ENCODE assay signal across 14 cellular contexts in the genomic region with DNA sequence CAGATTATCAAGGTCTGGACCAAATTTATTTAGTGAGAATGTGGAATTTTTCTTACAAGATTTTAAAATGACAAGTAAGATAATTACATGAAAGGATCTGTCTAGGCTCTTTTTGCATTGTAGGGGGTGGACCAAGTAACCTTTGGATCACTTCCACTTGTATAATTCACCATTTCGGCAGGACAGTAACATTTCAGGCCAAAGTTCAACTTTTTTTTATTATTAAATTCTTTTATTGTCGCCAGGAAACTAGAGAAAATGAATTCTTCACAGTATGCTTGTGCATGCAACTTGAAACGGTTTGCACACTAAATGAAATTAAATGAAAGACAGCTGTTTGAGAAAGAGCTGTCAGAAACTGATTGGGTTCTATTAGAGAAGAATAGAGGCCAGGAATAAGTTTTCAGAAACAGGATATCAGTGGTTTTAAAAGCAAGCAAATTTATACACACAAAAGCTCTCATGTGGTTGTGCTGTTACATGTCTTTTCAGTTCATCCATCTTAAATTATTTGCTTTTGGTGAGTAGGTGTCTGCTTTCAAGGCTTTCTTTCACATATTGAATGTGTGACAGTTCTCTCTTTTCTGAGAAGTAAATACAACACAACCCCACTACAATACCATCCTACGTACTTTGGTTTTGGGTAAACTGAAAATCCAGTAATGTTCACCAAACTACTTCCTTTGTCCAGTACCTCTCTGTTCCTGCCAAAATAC.
DNase-seq lines count a peak whose midpoint lies in the region; TF ChIP-seq lines count a peak whose summit lies in the region.
"Had no signal": no experiment of that assay in that cellular context is flagged by ENCODE, and none has a peak within 500 bp of the region (broad histone marks: within the 10 kb centered on the region; RNA-seq: fewer than 3 reads in every experiment).

No MANE protein-coding gene starts in this region.

- H3K9ac ChIP-seq in smooth muscle cell (ENCODE audit: low read depth) = no peak overlapping the region

- WGBS in smooth muscle cell (ENCODE audit: low lambda C conversion rate) = 76% methylated on average over 4 of the region's 4 CpGs

- H3K79me2 ChIP-seq in smooth muscle cell (ENCODE audit: low read depth) = no peaks in the 10 kb centered on the region

- no peak overlapping the region for H3K4me3 ChIP-seq in HEK293 (ENCODE audit: low read depth, low read length)
- H3K4me3 ChIP-seq in smooth muscle cell = no peak overlapping the region
- H3K4me3 ChIP-seq: dorsolateral prefrontal cortex, thyroid gland had no signal

- H3K4me1 Mint-ChIP-seq in glutamatergic neuron (ENCODE audit: low read depth, unreplicated experiment) = peaks cover 9% of the 10 kb centered on the region
- H3K4me1 Mint-ChIP-seq: activated CD4-positive, alpha-beta T cell treated with anti-CD3 and anti-CD28 coated beads, Interleukin-2, amount 10 ng/mL, durations not matched to agents 24 days and 14 days had no signal

- H3K27ac Mint-ChIP-seq in glutamatergic neuron (ENCODE audit: unreplicated experiment) = peak overlapping the region; percentile 43
- H3K27ac Mint-ChIP-seq: activated CD4-positive, alpha-beta T cell treated with anti-CD3 and anti-CD28 coated beads, Interleukin-2, amount 10 ng/mL, durations not matched to agents 24 days and 14 days had no signal

- TF ChIP-seq CTCF in HEK293 (tag by site-specific recombination; IDR thresholded peaks at IDR 0.05) (no peak), glutamatergic neuron (IDR thresholded peaks at IDR 0.05; ENCODE audit: partially characterized antibody, unreplicated experiment) (no peak), smooth muscle cell (IDR thresholded peaks at IDR 0.05; ENCODE audit: borderline replicate concordance, insufficient read depth, poor library complexity, severe bottlenecking) (no peak)

- H2AFZ ChIP-seq in smooth muscle cell (ENCODE audit: low read depth) = peak overlapping the region; percentile 5

- H3K27ac ChIP-seq in HEK293 (ENCODE audit: extremely low read depth, low read depth, low read length) (no peak overlapping the region; the same call in 1 of the 2 replicates), smooth muscle cell (ENCODE audit: low read depth) (peak overlapping the region; percentile 100)
- H3K27ac ChIP-seq: C4-2B, dorsolateral prefrontal cortex, thyroid gland had no signal

- POLR2A ChIA-PET in HEK293 (lab: Yijun Ruan, JAX) = no interaction called here

- no peak overlapping the region for H3K4me3 Mint-ChIP-seq in glutamatergic neuron (ENCODE audit: unreplicated experiment)
- H3K4me3 Mint-ChIP-seq: activated CD4-positive, alpha-beta T cell treated with anti-CD3 and anti-CD28 coated beads, Interleukin-2, amount 10 ng/mL, durations not matched to agents 24 days and 14 days had no signal

- H3K4me2 ChIP-seq in smooth muscle cell = peak overlapping the region; percentile 29

- H3K27me3 ChIP-seq in smooth muscle cell (ENCODE audit: low read depth) = no peaks in the 10 kb centered on the region
- H3K27me3 ChIP-seq: dorsolateral prefrontal cortex, thyroid gland had no signal

- H3K9me3 ChIP-seq in HEK293 (ENCODE audit: control insufficient read depth, insufficient read depth, low read depth, low read length) (no peaks in the 10 kb centered on the region), smooth muscle cell (replicated peaks; ENCODE audit: low read depth) (no peaks in the 10 kb centered on the region)
- H3K9me3 ChIP-seq: thyroid gland had no signal

- H3K4me1 ChIP-seq in HEK293 (ENCODE audit: control insufficient read depth, insufficient read depth, low read length) (peaks cover 26% of the 10 kb centered on the region), smooth muscle cell (ENCODE audit: low read depth) (peaks cover 28% of the 10 kb centered on the region)

- H3K27me3 Mint-ChIP-seq in glutamatergic neuron (ENCODE audit: unreplicated experiment) = no peaks in the 10 kb centered on the region
- H3K27me3 Mint-ChIP-seq: activated CD4-positive, alpha-beta T cell treated with anti-CD3 and anti-CD28 coated beads, Interleukin-2, amount 10 ng/mL, durations not matched to agents 24 days and 14 days had no signal

- peaks cover 29% of the 10 kb centered on the region for H3F3A ChIP-seq in smooth muscle cell (ENCODE audit: low read depth)

- peak; percentile 27 for DNase-seq in NCI-H774 (lab: John Stamatoyannopoulos, UW)
- no peak for DNase-seq in glutamatergic neuron
- no peak for DNase-seq in smooth muscle cell (lab: John Stamatoyannopoulos, UW; ENCODE audit: unreplicated experiment)
- DNase-seq in stimulated activated naive CD4-positive, alpha-beta T cell treated with Interleukin-2 at 50 U/mL for 16 hours (lab: John Stamatoyannopoulos, UW) = no peak
- no peak for DNase-seq in activated CD4-positive, alpha-beta T cell treated with anti-CD3 and anti-CD28 coated beads, Interleukin-2, amount 50 U/mL, for 48 hours
- no peak for DNase-seq in A172 (ENCODE audit: low spot score)
- DNase-seq: activated CD4-positive, alpha-beta T cell treated with anti-CD3 and anti-CD28 coated beads, Interleukin-2, amount 10 ng/mL, durations not matched to agents 24 days and 14 days; dorsolateral prefrontal cortex; NCI-H1048; Right ventricle myocardium superior; T1000; thyroid gland had no signal

- CTCF ChIA-PET in HEK293 (lab: Yijun Ruan, JAX) = no interaction called here

- no peaks in the 10 kb centered on the region for H3K36me3 ChIP-seq in HEK293 (ENCODE audit: control insufficient read depth in 2 of 2, insufficient read depth in 1 of 2, low read length in 2 of 2)
- no peaks in the 10 kb centered on the region for H3K36me3 ChIP-seq in smooth muscle cell (ENCODE audit: low read depth)
- H3K36me3 ChIP-seq: thyroid gland had no signal

- H4K20me1 ChIP-seq in smooth muscle cell (ENCODE audit: low read depth) = no peaks in the 10 kb centered on the region

- H3K36me3 Mint-ChIP-seq in glutamatergic neuron (ENCODE audit: unreplicated experiment) = no peaks in the 10 kb centered on the region

- peaks cover 5% of the 10 kb centered on the region for H3K9me3 Mint-ChIP-seq in glutamatergic neuron (ENCODE audit: unreplicated experiment)

TF ChIP-seq in HEK293, 187 proteins besides CTCF, POLR2A, EP300 and RAD21:
- TF ChIP-seq ZNF274 (IDR thresholded peaks at IDR 0.05; ENCODE audit: low read length) = no peak
- no peak for TF ChIP-seq ZNF274 (tag by site-specific recombination; IDR thresholded peaks at IDR 0.05; ENCODE audit: borderline replicate concordance)
- TF ChIP-seq KLF10 (tag by site-specific recombination; IDR thresholded peaks at IDR 0.05) = no peak
- TF ChIP-seq ZNF341 (tag by site-specific recombination; IDR thresholded peaks at IDR 0.05; ENCODE audit: low read depth) = no peak
- TF ChIP-seq, protein P1, sequence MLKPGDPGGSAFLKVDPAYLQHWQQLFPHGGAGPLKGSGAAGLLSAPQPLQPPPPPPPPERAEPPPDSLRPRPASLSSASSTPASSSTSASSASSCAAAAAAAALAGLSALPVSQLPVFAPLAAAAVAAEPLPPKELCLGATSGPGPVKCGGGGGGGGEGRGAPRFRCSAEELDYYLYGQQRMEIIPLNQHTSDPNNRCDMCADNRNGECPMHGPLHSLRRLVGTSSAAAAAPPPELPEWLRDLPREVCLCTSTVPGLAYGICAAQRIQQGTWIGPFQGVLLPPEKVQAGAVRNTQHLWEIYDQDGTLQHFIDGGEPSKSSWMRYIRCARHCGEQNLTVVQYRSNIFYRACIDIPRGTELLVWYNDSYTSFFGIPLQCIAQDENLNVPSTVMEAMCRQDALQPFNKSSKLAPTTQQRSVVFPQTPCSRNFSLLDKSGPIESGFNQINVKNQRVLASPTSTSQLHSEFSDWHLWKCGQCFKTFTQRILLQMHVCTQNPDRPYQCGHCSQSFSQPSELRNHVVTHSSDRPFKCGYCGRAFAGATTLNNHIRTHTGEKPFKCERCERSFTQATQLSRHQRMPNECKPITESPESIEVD (tag by site-specific recombination; IDR thresholded peaks at IDR 0.05) = peak; percentile 28; the same call in 1 of the 2 replicates
- TF ChIP-seq HOXD13 (CRISPR knock-in tag; IDR thresholded peaks at IDR 0.05; ENCODE audit: borderline replicate concordance) = no peak
- TF ChIP-seq ZNF175 (tag by site-specific recombination; IDR thresholded peaks at IDR 0.05) = no peak
